ENCODE assay signal across 8 cellular contexts in genomic region chr2:183123959-183124221, GRCh38. TPM values are rescaled to one million over a fixed set of nuclear protein-coding genes. Genes with fewer than 3 reads are reported as not detected.
A peak's percentile ranks its signal among the peaks of the same experiment; 100 is the strongest.
DNase-seq lines count a peak whose midpoint lies in the region; ATAC-seq, FAIRE-seq and TF ChIP-seq lines count a peak whose summit lies in the region.

No MANE protein-coding gene starts in this region.

- peak overlapping the region; percentile 66 for H3K4me3 ChIP-seq in BJ (ENCODE audit: low read depth, low read length)
- H3K4me3 ChIP-seq in astrocyte of the cerebellum (ENCODE audit: low read depth, low read length) = peak overlapping the region; percentile 84
- H3K4me3 ChIP-seq in HepG2 (replicated peaks in 1 of 3; ENCODE audit: insufficient read depth in 1 of 3, low read depth in 2 of 3, low read length in 3 of 3) = peak overlapping the region; percentile 81 to 90 (median 87)
- H3K4me3 ChIP-seq in upper lobe of left lung = peak overlapping the region; percentile 68 to 93 (median 84)

- H3K9me3 ChIP-seq in HepG2 (ENCODE audit: low read length) (no peaks in the 10 kb centered on the region), upper lobe of left lung (no peaks in the 10 kb centered on the region)

- DNase-seq in BJ (ENCODE audit: low read depth) (peak; percentile 0), astrocyte of the cerebellum (ENCODE audit: low read depth) (peak; percentile 5), HepG2 (ENCODE audit: low spot score) (no peak), upper lobe of left lung (no peak), RKO (ENCODE audit: low spot score) (no peak)
- no peak for DNase-seq in stimulated activated CD4-positive, alpha-beta T cell treated with anti-CD3 and anti-CD28 coated beads, Interleukin-2, amount 100 ng/mL, for 24 hours

- H3K4me1 ChIP-seq in HepG2 (ENCODE audit: insufficient read depth, low read length) = peaks cover 34% of the 10 kb centered on the region
- H3K4me1 ChIP-seq in upper lobe of left lung = peaks cover 12 to 22% (median 14%) of the 10 kb centered on the region in 4 donors

- TF ChIP-seq CTCF in BJ (IDR thresholded peaks at IDR 0.05; ENCODE audit: insufficient read depth, low read depth, low read length) (no peak), astrocyte of the cerebellum (IDR thresholded peaks at IDR 0.05; ENCODE audit: low read depth, low read length, missing control alignments) (no peak), HepG2 (CRISPR knock-in tag; IDR thresholded peaks at IDR 0.05) (no peak), upper lobe of left lung (IDR thresholded peaks at IDR 0.05) (no peak)

- FAIRE-seq in HepG2 (lab: Jason Lieb, UNC) = no peak

- H3K36me3 ChIP-seq in BJ (ENCODE audit: control insufficient read depth, insufficient read depth, low read length) (no peaks in the 10 kb centered on the region; the same call in 1 of the 2 replicates), HepG2 (replicated peaks in 1 of 2; ENCODE audit: control insufficient read depth in 1 of 2, insufficient read depth in 2 of 2, low read length in 2 of 2) (peaks cover 0 to 8% of the 10 kb centered on the region in 2 experiments; a peak in 1 of 5 replicates), upper lobe of left lung (peaks cover 0 to 6% (median 0%) of the 10 kb centered on the region in 4 donors)

- peaks cover 44% of the 10 kb centered on the region for H3K79me2 ChIP-seq in HepG2 (ENCODE audit: insufficient read depth, low read length)

- TF ChIP-seq POLR2A in HepG2 (IDR thresholded peaks at IDR 0.05; ENCODE audit: insufficient read depth in 1 of 2, low read depth in 2 of 2, low read length in 2 of 2) (no peak), upper lobe of left lung (IDR thresholded peaks at IDR 0.05) (no peak)

- in situ Hi-C loops in astrocyte of the cerebellum (cut with HindIII; ENCODE audit: low sequenced_read_pairs) = loop anchor here (5.0 to 10.0 kb wide), 2 partner anchors 103 to 231 kb away; no protein-coding TSS in a partner anchor
- in situ Hi-C loops in HepG2 (cut with HindIII; ENCODE audit: extremely low pct_ligation_motif_present, low pct_unique_long_range_greater_than_20kb) = no loop called here

- H4K20me1 ChIP-seq in HepG2 (ENCODE audit: insufficient read depth, low read length) = no peaks in the 10 kb centered on the region

- H3K27me3 ChIP-seq in BJ (ENCODE audit: control insufficient read depth, insufficient read depth, low read length) (no peaks in the 10 kb centered on the region), HepG2 (ENCODE audit: control insufficient read depth in 1 of 2, insufficient read depth in 2 of 2, low read length in 2 of 2) (no peaks in the 10 kb centered on the region; a peak in 1 of 5 replicates), upper lobe of left lung (no peaks in the 10 kb centered on the region)

- H3K9ac ChIP-seq in HepG2 (ENCODE audit: insufficient read depth, low read depth, low read length) = peak overlapping the region; percentile 85

- no peak for TF ChIP-seq EP300 in HepG2 (IDR thresholded peaks at IDR 0.05; ENCODE audit: low read depth in 2 of 2, low read length in 2 of 2)
- no peak for TF ChIP-seq EP300 in HepG2 (CRISPR knock-in tag; IDR thresholded peaks at IDR 0.05; ENCODE audit: borderline replicate concordance)
- TF ChIP-seq EP300 in upper lobe of left lung (IDR thresholded peaks at IDR 0.05) = no peak

- H2AFZ ChIP-seq in HepG2 (ENCODE audit: low read length) = peak overlapping the region; percentile 99

- peak overlapping the region; percentile 99 for H3K4me2 ChIP-seq in HepG2 (ENCODE audit: low read depth, low read length)

- POLR2A ChIA-PET in BJ (lab: Charles Lee) = no interaction called here
- POLR2A ChIA-PET in HepG2 (lab: Yijun Ruan, JAX) = interaction anchor here (1.0 to 3.5 kb wide), 3 partner anchors 45 to 408 kb away, joined by 4 to 17 read pairs (median 5); partner anchors contain the start of genes DNAJC10, DUSP19 and NCKAP1

- H3K27ac ChIP-seq in HepG2 (ENCODE audit: extremely low read length, insufficient read depth, low read length) (peak overlapping the region; percentile 87), upper lobe of left lung (peak overlapping the region; percentile 79 to 91 (median 86))

- no peak for TF ChIP-seq RAD21 in HepG2 (CRISPR knock-in tag; IDR thresholded peaks at IDR 0.05)

- intact Hi-C loops in HepG2 (cut with micrococcal nuclease; ENCODE audit: unreplicated experiment) = loop anchor here (1.0 kb wide), 2 partner anchors 46 to 86 kb away; partner anchors contain the start of genes DUSP19 and NCKAP1

- CTCF ChIA-PET in BJ (lab: Yijun Ruan, JAX) = no interaction called here
- CTCF ChIA-PET in HepG2 (lab: Yijun Ruan, JAX; ENCODE audit: low intra/inter-chr PET ratio, low total read pairs) = no interaction called here

- 1% methylated on average over 7 of the region's 7 CpGs for WGBS in HepG2 (ENCODE audit: low lambda C conversion rate)
- 1 to 2% methylated on average over 7 of the region's 7 CpGs for WGBS in upper lobe of left lung, 2 donors

- TSS peak; percentile 86 for BruUV-seq in HepG2 (replicated peaks; lab: Mats Ljungman, UMichigan)

- ATAC-seq in GM19328 (IDR thresholded peaks at IDR 0.05; ENCODE audit: unreplicated experiment) = peak; percentile 26
- peak; percentile 49 for ATAC-seq in HG03354 (IDR thresholded peaks at IDR 0.05; ENCODE audit: poor library complexity, severe bottlenecking, unreplicated experiment)
- peak; percentile 46 for ATAC-seq in HepG2
- ATAC-seq in upper lobe of left lung (ENCODE audit: low FRiP score in 2 of 2) = peak in 1 of 2 donors; percentile 36

TF ChIP-seq in HepG2, 621 proteins besides CTCF, POLR2A, EP300 and RAD21 (continues in another document):
- TF ChIP-seq FOXJ3 (CRISPR knock-in tag; IDR thresholded peaks at IDR 0.05; ENCODE audit: borderline replicate concordance) (no peak), ZNF660 (CRISPR knock-in tag; IDR thresholded peaks at IDR 0.05; ENCODE audit: borderline replicate concordance, low read depth) (no peak)

RNA-seq across cellular contexts. Expression of gene NUP35, which starts 0.4 kb away (rescaled TPM):
- polyA plus RNA-seq in BJ (2011; rRNA removed) = 11.1 and 15.9 TPM in 2 replicates
- 5.5 and 8.1 TPM in 2 replicates for polyA minus RNA-seq in BJ (2011; rRNA and poly(A)+ RNA removed)
- 53.6 and 74.2 TPM in 2 replicates for total RNA-seq in HepG2 (2016; rRNA removed; fragmentation: Illumina TruSeq; extraction: Trizol)
- total RNA-seq in HepG2 (2016; cell fraction: cytosol; rRNA removed; fragmentation: Illumina TruSeq; extraction: Trizol; ENCODE audit: low read depth) = 32.8 and 37.1 TPM in 2 replicates
- 52.9 and 74.2 TPM in 2 replicates for total RNA-seq in HepG2 (2016; cell fraction: insoluble cytoplasmic fraction; rRNA removed; fragmentation: Illumina TruSeq; extraction: Trizol)
- 24.1 and 28.1 TPM in 2 replicates for total RNA-seq in HepG2 (2016; cell fraction: membrane; rRNA removed; fragmentation: Illumina TruSeq; extraction: Trizol)
- total RNA-seq in HepG2 (2016; cell fraction: nucleus; rRNA removed; fragmentation: Illumina TruSeq; extraction: Trizol) = 59.5 and 62.1 TPM in 2 replicates
- 14.8 and 16.9 TPM in 2 replicates for polyA plus RNA-seq in HepG2 (2011; rRNA removed)
- polyA plus RNA-seq in HepG2 (2011; cell fraction: cytosol; rRNA removed) = 9.3 and 11.8 TPM in 2 replicates
- 9.4 and 10.0 TPM in 2 replicates for polyA plus RNA-seq in HepG2 (2011; cell fraction: nucleus; rRNA removed)
- polyA plus RNA-seq in HepG2 (2012) = 14.4 and 22.1 TPM in 2 replicates
- polyA plus RNA-seq in HepG2 (2016; cell fraction: cytosol; fragmentation: Illumina TruSeq; extraction: Trizol; ENCODE audit: low read depth) = 6.6 and 7.0 TPM in 2 replicates
- 63.4 and 70.6 TPM in 2 replicates for polyA plus RNA-seq in HepG2 (2016; cell fraction: insoluble cytoplasmic fraction; fragmentation: Illumina TruSeq; extraction: Trizol; ENCODE audit: low read depth)
- 9.5 and 10.6 TPM in 2 replicates for polyA plus RNA-seq in HepG2 (2016; cell fraction: membrane; fragmentation: Illumina TruSeq; extraction: Trizol; ENCODE audit: low read depth)
- 31.7 and 32.9 TPM in 2 replicates for polyA plus RNA-seq in HepG2 (2016; cell fraction: nucleus; fragmentation: Illumina TruSeq; extraction: Trizol; ENCODE audit: insufficient read depth, low read depth)
- polyA minus RNA-seq in HepG2 (2011; rRNA and poly(A)+ RNA removed; ENCODE audit: low replicate concordance) = 26.4 and 36.9 TPM in 2 replicates
- polyA minus RNA-seq in HepG2 (2011; cell fraction: cytosol; rRNA and poly(A)+ RNA removed) = 11.1 and 11.3 TPM in 2 replicates
- polyA minus RNA-seq in HepG2 (2011; cell fraction: nucleus; rRNA and poly(A)+ RNA removed) = 64.2 and 66.0 TPM in 2 replicates
- 10 to 100 TPM in 4 of 6 donors, 1 to 10 TPM in 2; 3.8 to 17.5 (median 13.5) TPM for total RNA-seq in upper lobe of left lung

RNA-seq across cellular contexts. Expression of gene DUSP19, which starts 45.3 kb away (rescaled TPM):
- polyA plus RNA-seq in BJ (2011; rRNA removed) = 2.2 and 2.9 TPM in 2 replicates
- 1.8 and 3.8 TPM in 2 replicates for polyA minus RNA-seq in BJ (2011; rRNA and poly(A)+ RNA removed)
- total RNA-seq in HepG2 (2016; rRNA removed; fragmentation: Illumina TruSeq; extraction: Trizol) = 1.9 and 3.9 TPM in 2 replicates
- 0.61 and 0.71 TPM in 2 replicates for total RNA-seq in HepG2 (2016; cell fraction: cytosol; rRNA removed; fragmentation: Illumina TruSeq; extraction: Trizol; ENCODE audit: low read depth)
- 2.0 and 4.5 TPM in 2 replicates for total RNA-seq in HepG2 (2016; cell fraction: insoluble cytoplasmic fraction; rRNA removed; fragmentation: Illumina TruSeq; extraction: Trizol)
- total RNA-seq in HepG2 (2016; cell fraction: membrane; rRNA removed; fragmentation: Illumina TruSeq; extraction: Trizol) = 0.90 and 1.3 TPM in 2 replicates
- 1.5 and 2.4 TPM in 2 replicates for total RNA-seq in HepG2 (2016; cell fraction: nucleus; rRNA removed; fragmentation: Illumina TruSeq; extraction: Trizol)
- polyA plus RNA-seq in HepG2 (2011; rRNA removed) = 0.97 and 1.3 TPM in 2 replicates
- 0.52 and 1.1 TPM in 2 replicates for polyA plus RNA-seq in HepG2 (2011; cell fraction: cytosol; rRNA removed)
- 0.24 and 0.38 TPM in 2 replicates for polyA plus RNA-seq in HepG2 (2011; cell fraction: nucleus; rRNA removed)
- polyA plus RNA-seq in HepG2 (2012) = 0.33 and 1.0 TPM in 2 replicates
- 0.24 and 0.43 TPM in 2 replicates for polyA plus RNA-seq in HepG2 (2016; cell fraction: cytosol; fragmentation: Illumina TruSeq; extraction: Trizol; ENCODE audit: low read depth)
- polyA plus RNA-seq in HepG2 (2016; cell fraction: insoluble cytoplasmic fraction; fragmentation: Illumina TruSeq; extraction: Trizol; ENCODE audit: low read depth) = 1.8 and 2.0 TPM in 2 replicates
- polyA plus RNA-seq in HepG2 (2016; cell fraction: membrane; fragmentation: Illumina TruSeq; extraction: Trizol; ENCODE audit: low read depth) = 0.37 and 0.39 TPM in 2 replicates
- 1.00 and 1.4 TPM in 2 replicates for polyA plus RNA-seq in HepG2 (2016; cell fraction: nucleus; fragmentation: Illumina TruSeq; extraction: Trizol; ENCODE audit: insufficient read depth, low read depth)
- 1.9 and 2.5 TPM in 2 replicates for polyA minus RNA-seq in HepG2 (2011; rRNA and poly(A)+ RNA removed; ENCODE audit: low replicate concordance)
- 0.97 and 1.4 TPM in 2 replicates for polyA minus RNA-seq in HepG2 (2011; cell fraction: cytosol; rRNA and poly(A)+ RNA removed)
- polyA minus RNA-seq in HepG2 (2011; cell fraction: nucleus; rRNA and poly(A)+ RNA removed) = 0.87 and 1.7 TPM in 2 replicates
- total RNA-seq in upper lobe of left lung = 1 to 10 TPM in 5 of 6 donors, under 1 TPM in 1; 1.00 to 3.5 (median 1.5) TPM

Comparison
In these comparisons a context has a peak if more than half of its experiments do, and no peak if none do; other contexts are left out.
1. DNase-seq: peak in BJ (single experiment) and astrocyte of the cerebellum (single experiment); none in HepG2 (single experiment), upper lobe of left lung (0 of 2), stimulated activated CD4-positive, alpha-beta T cell treated with anti-CD3 and anti-CD28 coated beads, Interleukin-2, amount 100 ng/mL, for 24 hours (0 of 2) and RKO (single experiment).
2. Peak in every context shown above with its lines, with median percentiles within 50 percentile points of each other: H3K4me3 ChIP-seq.